ENCODE assay signal across 12 cellular contexts in genomic region chr9:110180713-110181434, GRCh38. TPM values are rescaled to one million over a fixed set of nuclear protein-coding genes. Genes with fewer than 3 reads are reported as not detected.
DNase-seq lines count a peak whose midpoint lies in the region; ATAC-seq and TF ChIP-seq lines count a peak whose summit lies in the region.
"Had no signal": no experiment of that assay in that cellular context is flagged by ENCODE, and none has a peak within 500 bp of the region (broad histone marks: within the 10 kb centered on the region; RNA-seq: fewer than 3 reads in every experiment).

No MANE protein-coding gene starts in this region.

- no peaks in the 10 kb centered on the region for H3K9me2 ChIP-seq in GM23338 (ENCODE audit: insufficient read depth)

- H3K4me3 ChIP-seq in GM23338 (no peak overlapping the region), Panc1 (ENCODE audit: low read depth in 2 of 2, low read length in 2 of 2) (no peak overlapping the region), epithelial cell of proximal tubule (ENCODE audit: low read depth, low read length) (no peak overlapping the region), sigmoid colon (no peak overlapping the region)
- H3K4me3 ChIP-seq: prostate gland had no signal

- in situ Hi-C loops in Panc1 (cut with HindIII; ENCODE audit: low pct_unique_long_range_greater_than_20kb, low sequenced_read_pairs): no loop called here

- no peak overlapping the region for H2AFZ ChIP-seq in GM23338

- ATAC-seq in GM23338 (no peak), Panc1 (no peak), HG03520 (IDR thresholded peaks at IDR 0.05; ENCODE audit: unreplicated experiment) (no peak), HG02885 (IDR thresholded peaks at IDR 0.05; ENCODE audit: poor library complexity, unreplicated experiment) (no peak)

- TF ChIP-seq CTCF in GM23338 (conservative IDR thresholded peaks at IDR 0.05; ENCODE audit: low read depth in 2 of 2) (no peak), Panc1 (IDR thresholded peaks at IDR 0.05) (no peak), epithelial cell of proximal tubule (conservative IDR thresholded peaks at IDR 0.05; ENCODE audit: low read depth, low read length) (no peak), sigmoid colon (IDR thresholded peaks at IDR 0.05) (no peak), CD14-positive monocyte (IDR thresholded peaks at IDR 0.05) (no peak)

- no peaks in the 10 kb centered on the region for H3F3A ChIP-seq in GM23338 (replicated peaks; ENCODE audit: low read depth)

- no peak for TF ChIP-seq POLR2A in sigmoid colon (IDR thresholded peaks at IDR 0.05)

- no peak overlapping the region for H3K4me3 Mint-ChIP-seq in GM23338
- H3K4me3 Mint-ChIP-seq in CD14-positive monocyte: no peak overlapping the region

- DNase-seq in GM23338 (ENCODE audit: low spot score) (peak; percentile 31), Panc1 (ENCODE audit: low read depth, low spot score) (peak; percentile 32), epithelial cell of proximal tubule (ENCODE audit: low read depth) (peak; percentile 44), sigmoid colon (peak; percentile 77), CD14-positive monocyte (ENCODE audit: low spot score) (no peak)
- DNase-seq: activated effector memory CD4-positive, alpha-beta T cell treated with anti-CD3 and anti-CD28 coated beads, Interleukin-2, amount 50 U/mL, for 16 hours; effector CD8-positive, alpha-beta T cell; GDM1 had no signal

- H3K27ac ChIP-seq in GM23338 (ENCODE audit: low read depth) (no peak overlapping the region), Panc1 (ENCODE audit: low read length) (no peak overlapping the region), sigmoid colon (no peak overlapping the region)
- H3K27ac ChIP-seq: prostate gland had no signal

- H3K9me3 Mint-ChIP-seq in GM23338: peaks cover 9% of the 10 kb centered on the region
- H3K9me3 Mint-ChIP-seq in CD14-positive monocyte: peaks cover 0 to 2% (median 0%) of the 10 kb centered on the region in 7 donors

- CTCF ChIA-PET in Panc1 (lab: Charles Lee): no interaction called here

- intact Hi-C loops in Panc1 (cut with micrococcal nuclease; ENCODE audit: unreplicated experiment) (loop anchor here (5.0 to 10.0 kb wide), 3 partner anchors 36 to 441 kb away; no protein-coding TSS in a partner anchor), sigmoid colon (cut with DNase I) (no loop called here), CD14-positive monocyte (cut with micrococcal nuclease) (loop anchor here in 1 of 2 donors (10.0 kb wide), 1 partner anchor 444 kb away; no protein-coding TSS in a partner anchor)

- H3K4me1 ChIP-seq in GM23338 (ENCODE audit: insufficient read depth): peaks cover 4% of the 10 kb centered on the region; the same call in 1 of the 2 replicates
- no peaks in the 10 kb centered on the region for H3K4me1 ChIP-seq in Panc1 (ENCODE audit: control insufficient read depth, insufficient read depth, low read length)
- peaks cover 3 to 14% (median 8%) of the 10 kb centered on the region in 4 donors for H3K4me1 ChIP-seq in sigmoid colon
- H3K4me1 ChIP-seq: prostate gland had no signal

- 58 to 81% methylated on average over 7 of the region's 7 CpGs for WGBS in sigmoid colon, 2 donors

- no peaks in the 10 kb centered on the region for H4K20me1 ChIP-seq in GM23338 (replicated peaks; ENCODE audit: insufficient read depth)

- H3K36me3 ChIP-seq in GM23338 (ENCODE audit: insufficient read depth) (no peaks in the 10 kb centered on the region), Panc1 (ENCODE audit: control insufficient read depth, insufficient read depth, low read length) (no peaks in the 10 kb centered on the region), sigmoid colon (no peaks in the 10 kb centered on the region)
- H3K36me3 ChIP-seq: prostate gland had no signal

- H3K27me3 Mint-ChIP-seq in GM23338 (ENCODE audit: insufficient read depth, low read depth, poor library complexity): peaks cover 7% of the 10 kb centered on the region
- H3K27me3 Mint-ChIP-seq in CD14-positive monocyte (ENCODE audit: low read depth in 3 of 3): peaks cover 0 to 3% (median 0%) of the 10 kb centered on the region in 3 donors

- no TSS peak for BruUV-seq in Panc1 (replicated peaks; lab: Mats Ljungman, UMichigan)

- H3K9me3 ChIP-seq in Panc1 (ENCODE audit: control insufficient read depth, insufficient read depth, low read depth, low read length) (no peaks in the 10 kb centered on the region), sigmoid colon (no peaks in the 10 kb centered on the region)
- H3K9me3 ChIP-seq: prostate gland had no signal

- no peaks in the 10 kb centered on the region for H3K27me3 ChIP-seq in GM23338 (ENCODE audit: insufficient read depth)
- no peaks in the 10 kb centered on the region for H3K27me3 ChIP-seq in Panc1 (ENCODE audit: control insufficient read depth, insufficient read depth, low read length)
- H3K27me3 ChIP-seq in sigmoid colon: no peaks in the 10 kb centered on the region

- H3K79me2 ChIP-seq in GM23338 (replicated peaks; ENCODE audit: insufficient read depth): no peaks in the 10 kb centered on the region

- POLR2A ChIA-PET in Panc1 (lab: Charles Lee): no interaction called here

- peaks cover 6% of the 10 kb centered on the region; the same call in 2 of the 3 replicates for H3K36me3 Mint-ChIP-seq in GM23338 (ENCODE audit: low read depth)
- no peaks in the 10 kb centered on the region for H3K36me3 Mint-ChIP-seq in CD14-positive monocyte

- H3K4me1 Mint-ChIP-seq in GM23338: peaks cover 12% of the 10 kb centered on the region; the same call in 2 of the 3 replicates
- H3K4me1 Mint-ChIP-seq in CD14-positive monocyte: peaks cover 19% of the 10 kb centered on the region

- TF ChIP-seq EP300 in sigmoid colon (IDR thresholded peaks at IDR 0.05): no peak

- no peak overlapping the region for H3K4me2 ChIP-seq in GM23338

- H3K27ac Mint-ChIP-seq in GM23338 (no peak overlapping the region), CD14-positive monocyte (peak overlapping the region in 2 of 7 donors; percentile 74 to 76)

TF ChIP-seq in GM23338, 12 proteins besides CTCF, POLR2A, EP300 and RAD21 (continues in another document):
- TF ChIP-seq REST (IDR thresholded peaks at IDR 0.05; ENCODE audit: unreplicated experiment) (no peak), JUNB (IDR thresholded peaks at IDR 0.05; ENCODE audit: unreplicated experiment) (no peak), ZNF114 (CRISPR knock-in tag; IDR thresholded peaks at IDR 0.05) (no peak), CREB1 (CRISPR knock-in tag; IDR thresholded peaks at IDR 0.05; ENCODE audit: low read depth) (no peak), ZNF331 (CRISPR knock-in tag; IDR thresholded peaks at IDR 0.05; ENCODE audit: low read depth) (no peak), NANOG (IDR thresholded peaks at IDR 0.05; ENCODE audit: borderline replicate concordance) (no peak), EZH2phosphoT487 (IDR thresholded peaks at IDR 0.05; ENCODE audit: unreplicated experiment) (no peak), ETS1 (IDR thresholded peaks at IDR 0.05) (no peak), POLR2AphosphoS5 (IDR thresholded peaks at IDR 0.05; ENCODE audit: low read depth) (no peak), STAT1 (IDR thresholded peaks at IDR 0.05; ENCODE audit: unreplicated experiment) (no peak)

RNA-seq across cellular contexts. Expression of gene C9orf152, which starts 27.1 kb away (rescaled TPM):
- not detected in 2 replicates for total RNA-seq in GM23338 (2014; rRNA removed; shearing (Covaris generic))
- polyA plus RNA-seq in GM23338 (2016; fragmentation: Nextera tagmentation; extraction: Ambion mirVana): not detected in 2 replicates
- 0.10 TPM for total RNA-seq in Panc1 (2021; ENCODE audit: unreplicated experiment)
- polyA plus RNA-seq in Panc1 (2012; ENCODE audit: insufficient read length): not detected
- not detected in 2 replicates for total RNA-seq in epithelial cell of proximal tubule
- total RNA-seq in sigmoid colon: not detected
- polyA plus RNA-seq in sigmoid colon: 10 to 100 TPM; 24.8 to 58.5 (median 49.9) TPM
- polyA plus RNA-seq in CD14-positive monocyte: not detected
- total RNA-seq: kidney epithelial cell had no signal
